8 cellular contexts compared by ENCODE assay signal in genomic region chr14:28756896-28757570, GRCh38. TPM values are rescaled to one million over a fixed set of nuclear protein-coding genes. Genes with fewer than 3 reads are reported as not detected.
DNase-seq lines count a peak whose midpoint lies in the region; TF ChIP-seq lines count a peak whose summit lies in the region.

No MANE protein-coding gene starts in this region.

- 3 to 6% methylated on average over 21 of the region's 21 CpGs for WGBS in lower leg skin, 2 donors

- intact Hi-C loops in lower leg skin (cut with DNase I; ENCODE audit: low total_unique reads), result no loop called here

- peaks cover 64% of the 10 kb centered on the region for H3K4me1 Mint-ChIP-seq in HFFc6 (ENCODE audit: low read depth)

- no peak for TF ChIP-seq POLR2A in lower leg skin (IDR thresholded peaks at IDR 0.05)

- peaks cover 56% of the 10 kb centered on the region for H3K27me3 Mint-ChIP-seq in HFFc6 (ENCODE audit: insufficient read depth)

- H3K4me3 Mint-ChIP-seq in HFFc6, result peak overlapping the region; percentile 68

- no peaks in the 10 kb centered on the region for H3K36me3 Mint-ChIP-seq in HFFc6 (ENCODE audit: low read depth)

- H3K9me3 Mint-ChIP-seq in HFFc6, result no peaks in the 10 kb centered on the region

- H3K4me3 ChIP-seq in lower leg skin (ENCODE audit: low read depth, poor library complexity, severe bottlenecking), result no peak overlapping the region

- DNase-seq in AG09319 (ENCODE audit: extremely low read depth, low read depth) (no peak), HFFc6 (peak; percentile 33), amniotic epithelial cell (ENCODE audit: low read depth) (peak; percentile 60), left kidney (ENCODE audit: low read depth, low spot score) (peak; percentile 75), NCI-H2196 treated with DMSO at 0.1 percent for 48 hours (lab: John Stamatoyannopoulos, UW; ENCODE audit: unreplicated experiment) (no peak), SHP77 treated with DMSO at 0.1 percent for 48 hours (lab: John Stamatoyannopoulos, UW) (no peak), lower leg skin (ENCODE audit: low spot score in 2 of 2) (no peak), NK-92 (lab: John Stamatoyannopoulos, UW; ENCODE audit: unreplicated experiment) (no peak)

- no peak overlapping the region for H3K27ac Mint-ChIP-seq in HFFc6

- TF ChIP-seq CTCF in AG09319 (IDR thresholded peaks at IDR 0.05; ENCODE audit: low read depth, low read length) (peak; percentile 70), HFFc6 (IDR thresholded peaks at IDR 0.05) (peak; percentile 89), lower leg skin (IDR thresholded peaks at IDR 0.05) (no peak)

RNA-seq across cellular contexts. Expression of gene FOXG1, which starts 9.6 kb away (rescaled TPM):
- total RNA-seq in HFFc6 (2021; fragmentation: NEBNext Ultra II Directional; extraction: Animal tissue kit (Norgen Biotek cat#: 25700)), result under 1 TPM in 1 of 6 experiments, not detected in 5; 0.06 TPM
- not detected for total RNA-seq in lower leg skin

Comparison
In these comparisons a context has a peak if more than half of its experiments do, and no peak if none do; other contexts are left out.
1. DNase-seq: peak in HFFc6 (single experiment), amniotic epithelial cell (single experiment) and left kidney (single experiment); none in AG09319 (single experiment), NCI-H2196 treated with DMSO at 0.1 percent for 48 hours (single experiment), SHP77 treated with DMSO at 0.1 percent for 48 hours (single experiment), lower leg skin (0 of 2) and NK-92 (single experiment).
2. CTCF ChIP-seq: peak in AG09319 (single experiment) and HFFc6 (single experiment); none in lower leg skin (0 of 3).